ENCODE assay signal across 8 cellular contexts in genomic region chr4:30380404-30380998, GRCh38.
DNase-seq lines count a peak whose midpoint lies in the region; ATAC-seq and TF ChIP-seq lines count a peak whose summit lies in the region.

No MANE protein-coding gene starts in this region.

- intact Hi-C loops in mucosa of descending colon (cut with DNase I, micrococcal nuclease) = no loop called here

- H3K27ac ChIP-seq in C4-2B = no peak overlapping the region

- DNase-seq in NCI-H748 treated with DMSO at 0.1 percent for 48 hours (lab: John Stamatoyannopoulos, UW) (peak; percentile 2), cerebellar cortex (ENCODE audit: low spot score) (peak; percentile 9), mucosa of descending colon (peak in 2 of 3 donors; percentile 25 to 60), GM19238 (ENCODE audit: insufficient read length, low spot score) (no peak)

- no peak overlapping the region for H3K4me3 ChIP-seq in mucosa of descending colon

- H3K9me3 ChIP-seq in mucosa of descending colon = no peaks in the 10 kb centered on the region

- ATAC-seq in GM18511 (IDR thresholded peaks at IDR 0.05; ENCODE audit: unreplicated experiment) (peak; percentile 89), HG03175 (IDR thresholded peaks at IDR 0.05; ENCODE audit: unreplicated experiment) (peak; percentile 86), mucosa of descending colon (peak; percentile 81), GM21447 (IDR thresholded peaks at IDR 0.05; ENCODE audit: unreplicated experiment) (no peak)

- H3K36me3 ChIP-seq in mucosa of descending colon (ENCODE audit: low read depth) = no peaks in the 10 kb centered on the region

- TF ChIP-seq CTCF in C4-2B (conservative IDR thresholded peaks at IDR 0.05) (peak; percentile 91), mucosa of descending colon (IDR thresholded peaks at IDR 0.05) (peak; percentile 61)

- H3K4me1 ChIP-seq in mucosa of descending colon (ENCODE audit: low read depth) = no peaks in the 10 kb centered on the region
